In the genomic region with DNA sequence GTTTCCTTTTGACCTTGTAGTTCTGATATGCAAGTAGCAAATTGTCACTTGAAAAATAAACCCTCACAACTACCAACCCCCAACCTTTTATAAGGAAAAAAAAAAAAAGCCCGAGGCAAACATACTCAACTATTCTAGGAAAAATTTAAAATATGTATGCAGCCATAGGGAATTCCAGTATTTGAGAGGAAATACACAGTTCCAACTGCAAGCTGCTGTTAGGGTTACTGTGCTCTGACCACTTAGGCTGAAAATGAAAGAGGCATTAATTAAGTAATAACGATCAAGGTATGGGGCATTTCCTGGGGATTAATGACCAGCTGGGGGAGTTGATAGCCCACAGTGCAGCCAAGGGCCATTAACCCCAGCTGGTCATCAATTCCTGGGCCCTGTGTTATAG, we compare ENCODE assay signal across 25 cellular contexts.
"Had no signal": no experiment of that assay in that cellular context is flagged by ENCODE, and none has a peak within 500 bp of the region (broad histone marks: within the 10 kb centered on the region; RNA-seq: fewer than 3 reads in every experiment).

No MANE protein-coding gene starts in this region.

- H3K9me3 Mint-ChIP-seq: activated CD8-positive, alpha-beta T cell treated with anti-CD3 and anti-CD28 coated beads for 36 hours; activated T-helper 17 cell treated with anti-CD3 and anti-CD28 coated beads, Interleukin-2, amount 50 U/mL, for 72 hours had no signal

- H3K36me3 Mint-ChIP-seq: brain had no signal

- H3K27ac ChIP-seq: colonic mucosa, esophagus muscularis mucosa, foreskin keratinocyte, hepatocyte, transverse colon, uterus had no signal

- DNase-seq: activated CD4-positive, alpha-beta T cell treated with anti-CD3 and anti-CD28 coated beads for 48 hours; activated CD4-positive, CD25-positive, alpha-beta regulatory T cell; activated CD8-positive, alpha-beta T cell treated with anti-CD3 and anti-CD28 coated beads for 36 hours; activated naive CD4-positive, alpha-beta T cell treated with Interleukin-2 at 50 U/mL for 16 hours; activated T-cell treated with anti-CD3 and anti-CD28 coated beads, Interleukin-2, amount 50 U/mL, for 1 hour; anterior cingulate cortex; caudate nucleus; colonic mucosa; effector CD8-positive, alpha-beta T cell; stimulated activated CD4-positive, alpha-beta T cell treated with anti-CD3 and anti-CD28 coated beads, Interleukin-12 subunit alpha, Interleukin-12 subunit beta, amount 100 ng/mL, for 4 hours; stimulated activated CD4-positive, alpha-beta T cell treated with anti-CD3 and anti-CD28 coated beads, Interleukin-1b, Interleukin-23, amount 100 ng/mL, for 48 hours; stimulated activated CD8-positive, alpha-beta memory T cell treated with anti-CD3 and anti-CD28 coated beads, Interleukin-4, amount 100 ng/mL, for 48 hours; stimulated activated naive CD4-positive, alpha-beta T cell treated with Interleukin-2 at 50 U/mL for 16 hours; substantia nigra; T1000; transverse colon; uterus had no signal

- H3K4me1 Mint-ChIP-seq: activated T-helper 17 cell treated with anti-CD3 and anti-CD28 coated beads, Interleukin-2, amount 50 U/mL, for 72 hours; brain; neural crest cell had no signal

- ATAC-seq: activated CD8-positive, alpha-beta T cell treated with anti-CD3 and anti-CD28 coated beads for 36 hours; activated T-helper 17 cell treated with anti-CD3 and anti-CD28 coated beads, Interleukin-2, amount 50 U/mL, for 72 hours; left lobe of liver had no signal

- H3K4me3 ChIP-seq: colonic mucosa, esophagus muscularis mucosa, hepatocyte, transverse colon, uterus had no signal

- H3K4me3 Mint-ChIP-seq: activated CD8-positive, alpha-beta T cell treated with anti-CD3 and anti-CD28 coated beads for 36 hours; activated T-helper 17 cell treated with anti-CD3 and anti-CD28 coated beads, Interleukin-2, amount 50 U/mL, for 72 hours; brain; neural crest cell had no signal

- H3K27ac Mint-ChIP-seq: activated CD8-positive, alpha-beta T cell treated with anti-CD3 and anti-CD28 coated beads for 36 hours; activated T-helper 17 cell treated with anti-CD3 and anti-CD28 coated beads, Interleukin-2, amount 50 U/mL, for 72 hours; progenitor cell of endocrine pancreas had no signal

- H3K27me3 Mint-ChIP-seq: activated CD8-positive, alpha-beta T cell treated with anti-CD3 and anti-CD28 coated beads for 36 hours; activated T-helper 17 cell treated with anti-CD3 and anti-CD28 coated beads, Interleukin-2, amount 50 U/mL, for 72 hours had no signal
